8 cellular contexts compared by ENCODE assay signal in the genomic region with DNA sequence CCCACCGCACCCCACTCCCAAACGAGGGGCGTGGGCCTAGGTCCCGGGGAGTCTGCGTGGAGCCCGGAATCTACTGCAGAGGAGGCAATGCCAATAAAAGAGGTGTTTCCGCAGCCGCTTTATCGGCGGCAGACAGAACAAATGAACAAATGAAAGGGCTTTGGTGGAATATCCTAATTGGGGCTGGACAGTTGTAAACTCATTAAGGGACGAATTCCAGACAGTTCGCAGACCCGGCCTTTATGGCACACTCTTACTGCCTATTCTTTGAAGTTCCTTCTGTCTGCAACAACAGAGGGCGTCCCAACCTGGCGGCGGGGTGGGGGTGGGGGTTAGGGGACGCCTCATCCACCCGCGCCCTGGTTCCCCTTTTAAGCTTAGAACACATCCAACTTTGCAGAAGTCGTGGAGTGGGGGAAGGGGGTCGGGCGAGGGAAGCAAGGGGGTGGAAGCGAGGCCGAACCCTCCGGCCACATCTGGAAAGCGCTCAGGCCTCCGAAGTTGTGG. TPM values are rescaled to one million over a fixed set of nuclear protein-coding genes. Genes with fewer than 3 reads are reported as not detected.
DNase-seq lines count a peak whose midpoint lies in the region; ATAC-seq and TF ChIP-seq lines count a peak whose summit lies in the region.

No MANE protein-coding gene starts in this region.

- peak; percentile 5 for ATAC-seq in activated CD8-positive, alpha-beta T cell treated with anti-CD3 and anti-CD28 coated beads, Interleukin-2, amount 10 ng/mL, durations not matched to agents 7 days and 5 days

- no peak overlapping the region for H3K27ac Mint-ChIP-seq in activated CD8-positive, alpha-beta T cell treated with anti-CD3 and anti-CD28 coated beads, Interleukin-2, amount 10 ng/mL, durations not matched to agents 7 days and 5 days

- CTCF ChIA-PET in HEK293 (lab: Yijun Ruan, JAX): interaction anchor here (0.5 to 3.7 kb wide), 26 partner anchors 9 to 1765 kb away, joined by 3 to 50 read pairs (median 4); partner anchors contain the start of genes HOXA5 and HOXA6
- CTCF ChIA-PET in activated CD8-positive, alpha-beta T cell treated with anti-CD3 and anti-CD28 coated beads, Interleukin-2, amount 10 ng/mL, durations not matched to agents 7 days and 5 days (lab: Charles Lee): interaction anchor here (0.7 to 4.7 kb wide), 25 partner anchors 9 to 791 kb away, joined by 3 to 85 read pairs (median 4); partner anchors contain the start of genes HOXA3 and HOXA5

- H3K27me3 ChIP-seq in kidney epithelial cell (ENCODE audit: control insufficient read depth, insufficient read depth, low read length): no peaks in the 10 kb centered on the region
- peaks cover 88% of the 10 kb centered on the region for H3K27me3 ChIP-seq in thymus (ENCODE audit: control insufficient read depth, insufficient read depth)

- H3K27ac ChIP-seq in HEK293 (ENCODE audit: extremely low read depth, low read depth, low read length): peak overlapping the region; percentile 100
- H3K27ac ChIP-seq in thymus (ENCODE audit: low read depth): no peak overlapping the region

- no peaks in the 10 kb centered on the region for H3K9me3 Mint-ChIP-seq in activated CD8-positive, alpha-beta T cell treated with anti-CD3 and anti-CD28 coated beads, Interleukin-2, amount 10 ng/mL, durations not matched to agents 7 days and 5 days (ENCODE audit: insufficient read depth)

- no peaks in the 10 kb centered on the region for H3K9me3 ChIP-seq in HEK293 (ENCODE audit: control insufficient read depth, insufficient read depth, low read depth, low read length)
- peaks cover 3% of the 10 kb centered on the region for H3K9me3 ChIP-seq in thymus (ENCODE audit: control insufficient read depth)

- DNase-seq in A172 (ENCODE audit: low spot score) (peak; percentile 48), kidney epithelial cell (ENCODE audit: low read depth) (no peak), NCI-H446 treated with DMSO at 0.1 percent for 48 hours (lab: John Stamatoyannopoulos, UW) (no peak), SHP77 treated with DMSO at 0.1 percent for 48 hours (lab: John Stamatoyannopoulos, UW) (no peak)
- no peak for DNase-seq in activated CD8-positive, alpha-beta T cell treated with anti-CD3 and anti-CD28 coated beads, Interleukin-2, amount 10 ng/mL, durations not matched to agents 7 days and 5 days
- no peak for DNase-seq in stimulated activated CD4-positive, alpha-beta T cell treated with anti-CD3 and anti-CD28 coated beads, Interleukin-2, amount 100 ng/mL, for 48 hours

- H3K27me3 Mint-ChIP-seq in activated CD8-positive, alpha-beta T cell treated with anti-CD3 and anti-CD28 coated beads, Interleukin-2, amount 10 ng/mL, durations not matched to agents 7 days and 5 days (ENCODE audit: low read depth): peaks cover 76% of the 10 kb centered on the region

- peaks cover 15% of the 10 kb centered on the region for H3K4me1 Mint-ChIP-seq in activated CD8-positive, alpha-beta T cell treated with anti-CD3 and anti-CD28 coated beads, Interleukin-2, amount 10 ng/mL, durations not matched to agents 7 days and 5 days (ENCODE audit: low read depth)

- peaks cover 18 to 25% of the 10 kb centered on the region in 2 experiments for H3K36me3 ChIP-seq in HEK293 (ENCODE audit: control insufficient read depth in 2 of 2, insufficient read depth in 1 of 2, low read length in 2 of 2)
- H3K36me3 ChIP-seq in kidney epithelial cell (ENCODE audit: control insufficient read depth, insufficient read depth, low read length): peaks cover 4% of the 10 kb centered on the region
- peaks cover 3% of the 10 kb centered on the region for H3K36me3 ChIP-seq in thymus (ENCODE audit: control insufficient read depth, insufficient read depth)

- POLR2A ChIA-PET in HEK293 (lab: Yijun Ruan, JAX): interaction anchor here (0.9 to 4.1 kb wide), 19 partner anchors 9 to 1305 kb away, joined by 3 to 42 read pairs (median 6); partner anchors contain the start of genes HOXA11, HOXA3, HOXA4 and HOXA5
- POLR2A ChIA-PET in activated CD8-positive, alpha-beta T cell treated with anti-CD3 and anti-CD28 coated beads, Interleukin-2, amount 10 ng/mL, durations not matched to agents 7 days and 5 days (lab: Charles Lee): interaction anchor here (0.7 kb wide), 1 partner anchor 12 kb away, joined by 4 read pairs; no protein-coding TSS in a partner anchor

- peak overlapping the region; percentile 65 for H3K4me3 Mint-ChIP-seq in activated CD8-positive, alpha-beta T cell treated with anti-CD3 and anti-CD28 coated beads, Interleukin-2, amount 10 ng/mL, durations not matched to agents 7 days and 5 days

- H3K4me1 ChIP-seq in HEK293 (ENCODE audit: control insufficient read depth, insufficient read depth, low read length): peaks cover 12% of the 10 kb centered on the region
- peaks cover 31% of the 10 kb centered on the region for H3K4me1 ChIP-seq in thymus (ENCODE audit: control insufficient read depth, insufficient read depth, low read length)

- H3K4me3 ChIP-seq in HEK293 (ENCODE audit: low read depth, low read length) (peak overlapping the region; percentile 39), kidney epithelial cell (ENCODE audit: low read depth, low read length) (peak overlapping the region; percentile 72), thymus (ENCODE audit: low read length) (peak overlapping the region; percentile 73)

- 2% methylated on average over 27 of the region's 27 CpGs for WGBS in thymus

- H3K36me3 Mint-ChIP-seq in activated CD8-positive, alpha-beta T cell treated with anti-CD3 and anti-CD28 coated beads, Interleukin-2, amount 10 ng/mL, durations not matched to agents 7 days and 5 days (ENCODE audit: low read depth): peaks cover 10% of the 10 kb centered on the region

- TF ChIP-seq CTCF in HEK293 (tag by site-specific recombination; IDR thresholded peaks at IDR 0.05) (no peak), kidney epithelial cell (IDR thresholded peaks at IDR 0.05; ENCODE audit: insufficient read depth, low read length, poor library complexity, severe bottlenecking) (no peak)

TF ChIP-seq in HEK293, 187 proteins besides CTCF, POLR2A, EP300 and RAD21 (continues in another document):
- TF ChIP-seq FEZF1 (tag by site-specific recombination; IDR thresholded peaks at IDR 0.05) (peak; percentile 90), ZNF19 (tag by site-specific recombination; IDR thresholded peaks at IDR 0.05; ENCODE audit: low read depth) (no peak), ZBTB10 (tag by site-specific recombination; IDR thresholded peaks at IDR 0.05) (peak; percentile 95), ZNF670 (tag by site-specific recombination; IDR thresholded peaks at IDR 0.05; ENCODE audit: low read depth) (no peak)
- TF ChIP-seq, protein P1, sequence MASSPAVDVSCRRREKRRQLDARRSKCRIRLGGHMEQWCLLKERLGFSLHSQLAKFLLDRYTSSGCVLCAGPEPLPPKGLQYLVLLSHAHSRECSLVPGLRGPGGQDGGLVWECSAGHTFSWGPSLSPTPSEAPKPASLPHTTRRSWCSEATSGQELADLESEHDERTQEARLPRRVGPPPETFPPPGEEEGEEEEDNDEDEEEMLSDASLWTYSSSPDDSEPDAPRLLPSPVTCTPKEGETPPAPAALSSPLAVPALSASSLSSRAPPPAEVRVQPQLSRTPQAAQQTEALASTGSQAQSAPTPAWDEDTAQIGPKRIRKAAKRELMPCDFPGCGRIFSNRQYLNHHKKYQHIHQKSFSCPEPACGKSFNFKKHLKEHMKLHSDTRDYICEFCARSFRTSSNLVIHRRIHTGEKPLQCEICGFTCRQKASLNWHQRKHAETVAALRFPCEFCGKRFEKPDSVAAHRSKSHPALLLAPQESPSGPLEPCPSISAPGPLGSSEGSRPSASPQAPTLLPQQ (tag by site-specific recombination; IDR thresholded peaks at IDR 0.05): 0 out of 2 replicates have a peak, but pooled peaks have one; percentile 46

RNA-seq across cellular contexts. Expression of gene HOXA9, which starts 4.1 kb away (rescaled TPM):
- 74.8 and 88.6 TPM in 2 replicates for total RNA-seq in A172 (2014; rRNA removed; shearing (Covaris generic))
- not detected for total RNA-seq in activated CD8-positive, alpha-beta T cell treated with anti-CD3 and anti-CD28 coated beads, Interleukin-2, amount 10 ng/mL, durations not matched to agents 7 days and 5 days
- 46.5 and 53.7 TPM in 2 replicates for total RNA-seq in kidney epithelial cell
- 4.9 TPM for polyA plus RNA-seq in thymus

RNA-seq across cellular contexts. Expression of gene HOXA7, which starts 4.8 kb away (rescaled TPM):
- total RNA-seq in A172 (2014; rRNA removed; shearing (Covaris generic)): not detected in 2 replicates
- total RNA-seq in activated CD8-positive, alpha-beta T cell treated with anti-CD3 and anti-CD28 coated beads, Interleukin-2, amount 10 ng/mL, durations not matched to agents 7 days and 5 days: not detected
- total RNA-seq in kidney epithelial cell: 28.8 and 34.2 TPM in 2 replicates
- polyA plus RNA-seq in thymus: 0.41 TPM

RNA-seq across cellular contexts. Expression of gene HOXA3, which starts 8.9 kb away (rescaled TPM):
- 0.07 and 0.41 TPM in 2 replicates for total RNA-seq in A172 (2014; rRNA removed; shearing (Covaris generic))
- total RNA-seq in activated CD8-positive, alpha-beta T cell treated with anti-CD3 and anti-CD28 coated beads, Interleukin-2, amount 10 ng/mL, durations not matched to agents 7 days and 5 days: not detected
- 17.3 and 26.4 TPM in 2 replicates for total RNA-seq in kidney epithelial cell
- 5.5 TPM for polyA plus RNA-seq in thymus

RNA-seq across cellular contexts. Expression of gene HOXA10, which starts 12.9 kb away (rescaled TPM):
- total RNA-seq in A172 (2014; rRNA removed; shearing (Covaris generic)): 26.4 and 30.7 TPM in 2 replicates
- total RNA-seq in activated CD8-positive, alpha-beta T cell treated with anti-CD3 and anti-CD28 coated beads, Interleukin-2, amount 10 ng/mL, durations not matched to agents 7 days and 5 days: not detected
- total RNA-seq in kidney epithelial cell: 29.1 and 30.9 TPM in 2 replicates
- polyA plus RNA-seq in thymus: 3.5 TPM

RNA-seq across cellular contexts. Expression of gene HOXA6, which starts 13.7 kb away (rescaled TPM):
- 0.48 TPM in 1 of 2 replicates, not detected in the other for total RNA-seq in A172 (2014; rRNA removed; shearing (Covaris generic))
- total RNA-seq in activated CD8-positive, alpha-beta T cell treated with anti-CD3 and anti-CD28 coated beads, Interleukin-2, amount 10 ng/mL, durations not matched to agents 7 days and 5 days: not detected
- 4.8 and 10.5 TPM in 2 replicates for total RNA-seq in kidney epithelial cell
- polyA plus RNA-seq in thymus: 0.09 TPM

Comparison
In these comparisons a context has a peak if more than half of its experiments do, and no peak if none do; other contexts are left out.
1. RNA of gene HOXA9, which starts 4.1 kb away (total RNA-seq): 74.8 to 88.6 TPM in A172 and 46.5 to 53.7 TPM in kidney epithelial cell; not detected in activated CD8-positive, alpha-beta T cell treated with anti-CD3 and anti-CD28 coated beads, Interleukin-2, amount 10 ng/mL, durations not matched to agents 7 days and 5 days; every median in the first group is over 10 times any median in the second.
2. RNA of gene HOXA7, which starts 4.8 kb away (total RNA-seq): 28.8 to 34.2 TPM in kidney epithelial cell; not detected in A172 and not detected in activated CD8-positive, alpha-beta T cell treated with anti-CD3 and anti-CD28 coated beads, Interleukin-2, amount 10 ng/mL, durations not matched to agents 7 days and 5 days; every median in the first group is over 10 times any median in the second.
3. RNA of gene HOXA3, which starts 8.9 kb away (total RNA-seq): 17.3 to 26.4 TPM in kidney epithelial cell; 0.07 to 0.41 TPM in A172 and not detected in activated CD8-positive, alpha-beta T cell treated with anti-CD3 and anti-CD28 coated beads, Interleukin-2, amount 10 ng/mL, durations not matched to agents 7 days and 5 days; every median in the first group is over 10 times any median in the second.
4. Peak in every context shown above with its lines, with median percentiles within 50 percentile points of each other: H3K4me3 ChIP-seq.